In genomic region chr2:71724793-71725192, GRCh38 we compare ENCODE assay signal across 40 cellular contexts.
"Had no signal": no experiment of that assay in that cellular context is flagged by ENCODE, and none has a peak within 500 bp of the region (broad histone marks: within the 10 kb centered on the region; RNA-seq: fewer than 3 reads in every experiment).

No MANE protein-coding gene starts in this region.

- H3K9me3 ChIP-seq: adrenal gland, body of pancreas had no signal

- H3K4me1 ChIP-seq: adrenal gland had no signal

- H3K27me3 ChIP-seq: adrenal gland, ascending aorta, body of pancreas, brain microvascular endothelial cell, breast epithelium, cardiac muscle cell had no signal

- H3K36me3 Mint-ChIP-seq: activated naive CD4-positive, alpha-beta T cell treated with anti-CD3 and anti-CD28 coated beads, Interleukin-2, amount 10 ng/mL, durations not matched to agents 7 days and 5 days; activated naive CD4-positive, alpha-beta T cell treated with anti-CD3 and anti-CD28 coated beads, Interleukin-2, amount 50 U/mL, for 24 hours; activated naive CD4-positive, alpha-beta T cell treated with anti-CD3 and anti-CD28 coated beads, Interleukin-2, amount 50 U/mL, for 72 hours; activated naive CD8-positive, alpha-beta T cell; activated naive CD8-positive, alpha-beta T cell treated with anti-CD3 and anti-CD28 coated beads for 36 hours; activated naive CD8-positive, alpha-beta T cell treated with anti-CD3 and anti-CD28 coated beads, Interleukin-2, amount 10 ng/mL, durations not matched to agents 7 days and 5 days; brain had no signal

- H3K9me3 Mint-ChIP-seq: activated naive CD4-positive, alpha-beta T cell treated with anti-CD3 and anti-CD28 coated beads, Interleukin-2, amount 50 U/mL, for 24 hours; activated T-helper 1 cell treated with anti-CD3 and anti-CD28 coated beads, Interleukin-12 subunit alpha, Interleukin-12 subunit beta, Interleukin-2, Interleukin-4 antibody, amounts not matched to agents 30 ng/mL and 10 ng/mL and 1 ng/mL, durations not matched to agents 14 hours and 24 hours and 36 hours; activated T-helper 2 cell treated with anti-CD3 and anti-CD28 coated beads, Interferon-gamma antibody, Interleukin-2, Interleukin-4, amounts not matched to agents 10 μg/mL and 5 μg/mL and 100 μg/mL, durations not matched to agents 14 hours and 24 hours and 36 hours had no signal

- H3K4me3 ChIP-seq: adrenal gland, ascending aorta, body of pancreas, breast epithelium, cardiac muscle cell had no signal

- DNase-seq: activated effector memory CD4-positive, alpha-beta T cell treated with anti-CD3 and anti-CD28 coated beads, Interleukin-2, amount 50 U/mL, for 16 hours; activated effector memory CD4-positive, alpha-beta T cell treated with Interleukin-2 at 50 U/mL for 16 hours; activated gamma-delta T cell; activated gamma-delta T cell treated with Interleukin-2 at 50 U/mL for 16 hours; activated naive CD4-positive, alpha-beta T cell; activated naive CD4-positive, alpha-beta T cell treated with anti-CD3 and anti-CD28 coated beads for 36 hours; activated naive CD4-positive, alpha-beta T cell treated with anti-CD3 and anti-CD28 coated beads, Interleukin-2, amount 10 ng/mL, durations not matched to agents 7 days and 5 days; activated naive CD4-positive, alpha-beta T cell treated with anti-CD3 and anti-CD28 coated beads, Interleukin-2, amount 50 U/mL, for 16 hours; activated naive CD4-positive, alpha-beta T cell treated with Interleukin-2 at 50 U/mL for 16 hours; activated naive CD8-positive, alpha-beta T cell treated with anti-CD3 and anti-CD28 coated beads for 36 hours; activated naive CD8-positive, alpha-beta T cell treated with anti-CD3 and anti-CD28 coated beads, Interleukin-2, amount 10 ng/mL, durations not matched to agents 7 days and 5 days; activated naive CD8-positive, alpha-beta T cell treated with anti-CD3 and anti-CD28 coated beads, Interleukin-2, amount 50 U/mL, for 24 hours; activated T-cell treated with anti-CD3 and anti-CD28 coated beads, Interleukin-2, amount 50 U/mL, for 1 hour; activated T-cell treated with anti-CD3 and anti-CD28 coated beads, Interleukin-2, amount 50 U/mL, for 24 hours; activated T-cell treated with anti-CD3 and anti-CD28 coated beads, Interleukin-2, amount 50 U/mL, for 4 hours; activated T-cell treated with anti-CD3 and anti-CD28 coated beads, Interleukin-2, amount 50 U/mL, for 48 hours; activated T-cell treated with anti-CD3 and anti-CD28 coated beads, Interleukin-2, amount 50 U/mL, for 72 hours; adrenal gland; amniotic stem cell; amygdala; anterior cingulate cortex; aorta; body of pancreas; brain microvascular endothelial cell; caudate nucleus; central memory CD4-positive, alpha-beta T cell; cerebellar nuclear complex had no signal

- H3K27ac ChIP-seq: adrenal gland, ascending aorta, body of pancreas, brain microvascular endothelial cell, breast epithelium, cardiac muscle cell had no signal

- FAIRE-seq: astrocyte, bronchial epithelial cell had no signal

- H3K27me3 Mint-ChIP-seq: activated naive CD4-positive, alpha-beta T cell treated with anti-CD3 and anti-CD28 coated beads, Interleukin-2, amount 10 ng/mL, durations not matched to agents 7 days and 5 days; activated naive CD8-positive, alpha-beta T cell treated with anti-CD3 and anti-CD28 coated beads for 36 hours; activated T-cell treated with anti-CD3 and anti-CD28 coated beads, Interleukin-2, amount 50 U/mL, for 24 hours; central memory CD8-positive, alpha-beta T cell had no signal

- H3K27ac Mint-ChIP-seq: activated naive CD4-positive, alpha-beta T cell treated with anti-CD3 and anti-CD28 coated beads for 36 hours; activated naive CD4-positive, alpha-beta T cell treated with anti-CD3 and anti-CD28 coated beads, Interleukin-2, amount 10 ng/mL, durations not matched to agents 7 days and 5 days; activated naive CD4-positive, alpha-beta T cell treated with anti-CD3 and anti-CD28 coated beads, Interleukin-2, amount 50 U/mL, for 24 hours; activated naive CD4-positive, alpha-beta T cell treated with anti-CD3 and anti-CD28 coated beads, Interleukin-2, amount 50 U/mL, for 72 hours; activated naive CD8-positive, alpha-beta T cell; activated naive CD8-positive, alpha-beta T cell treated with anti-CD3 and anti-CD28 coated beads for 36 hours; activated naive CD8-positive, alpha-beta T cell treated with anti-CD3 and anti-CD28 coated beads, Interleukin-2, amount 10 ng/mL, durations not matched to agents 7 days and 5 days; activated naive CD8-positive, alpha-beta T cell treated with anti-CD3 and anti-CD28 coated beads, Interleukin-2, amount 50 U/mL, for 24 hours; activated T-cell treated with anti-CD3 and anti-CD28 coated beads, Interleukin-2, amount 50 U/mL, for 24 hours; activated T-cell treated with anti-CD3 and anti-CD28 coated beads, Interleukin-2, amount 50 U/mL, for 72 hours; activated T-helper 1 cell treated with anti-CD3 and anti-CD28 coated beads, Interleukin-12 subunit alpha, Interleukin-12 subunit beta, Interleukin-2, Interleukin-4 antibody, amounts not matched to agents 30 ng/mL and 10 ng/mL and 1 ng/mL, durations not matched to agents 14 hours and 24 hours and 36 hours; activated T-helper 17 cell treated with anti-CD3 and anti-CD28 coated beads, Interleukin-2, amount 50 U/mL, for 72 hours; activated T-helper 2 cell treated with anti-CD3 and anti-CD28 coated beads, Interferon-gamma antibody, Interleukin-2, Interleukin-4, amounts not matched to agents 10 μg/mL and 5 μg/mL and 100 μg/mL, durations not matched to agents 14 hours and 24 hours and 36 hours; brain had no signal

- ATAC-seq: activated naive CD4-positive, alpha-beta T cell treated with anti-CD3 and anti-CD28 coated beads, Interleukin-2, amount 50 U/mL, for 72 hours; activated naive CD8-positive, alpha-beta T cell treated with anti-CD3 and anti-CD28 coated beads, Interleukin-2, amount 50 U/mL, for 24 hours; activated T-cell treated with anti-CD3 and anti-CD28 coated beads, Interleukin-2, amount 50 U/mL, for 4 hours; activated T-cell treated with anti-CD3 and anti-CD28 coated beads, Interleukin-2, amount 50 U/mL, for 72 hours; activated T-helper 17 cell treated with anti-CD3 and anti-CD28 coated beads, Interleukin-2, amount 50 U/mL, for 72 hours; body of pancreas had no signal

- H3K4me1 Mint-ChIP-seq: activated naive CD4-positive, alpha-beta T cell treated with anti-CD3 and anti-CD28 coated beads, Interleukin-2, amount 10 ng/mL, durations not matched to agents 7 days and 5 days; activated naive CD4-positive, alpha-beta T cell treated with anti-CD3 and anti-CD28 coated beads, Interleukin-2, amount 50 U/mL, for 24 hours; activated naive CD8-positive, alpha-beta T cell treated with anti-CD3 and anti-CD28 coated beads for 36 hours; activated naive CD8-positive, alpha-beta T cell treated with anti-CD3 and anti-CD28 coated beads, Interleukin-2, amount 10 ng/mL, durations not matched to agents 7 days and 5 days; activated naive CD8-positive, alpha-beta T cell treated with anti-CD3 and anti-CD28 coated beads, Interleukin-2, amount 50 U/mL, for 24 hours; activated T-helper 17 cell treated with anti-CD3 and anti-CD28 coated beads, Interleukin-2, amount 50 U/mL, for 72 hours; brain; central memory CD8-positive, alpha-beta T cell had no signal

- H3K4me3 Mint-ChIP-seq: activated naive CD4-positive, alpha-beta T cell treated with anti-CD3 and anti-CD28 coated beads for 36 hours; activated naive CD4-positive, alpha-beta T cell treated with anti-CD3 and anti-CD28 coated beads, Interleukin-2, amount 10 ng/mL, durations not matched to agents 7 days and 5 days; activated naive CD4-positive, alpha-beta T cell treated with anti-CD3 and anti-CD28 coated beads, Interleukin-2, amount 50 U/mL, for 24 hours; activated naive CD8-positive, alpha-beta T cell; activated naive CD8-positive, alpha-beta T cell treated with anti-CD3 and anti-CD28 coated beads for 36 hours; activated naive CD8-positive, alpha-beta T cell treated with anti-CD3 and anti-CD28 coated beads, Interleukin-2, amount 10 ng/mL, durations not matched to agents 7 days and 5 days; activated naive CD8-positive, alpha-beta T cell treated with anti-CD3 and anti-CD28 coated beads, Interleukin-2, amount 50 U/mL, for 24 hours; activated T-cell treated with anti-CD3 and anti-CD28 coated beads, Interleukin-2, amount 50 U/mL, for 24 hours; activated T-cell treated with anti-CD3 and anti-CD28 coated beads, Interleukin-2, amount 50 U/mL, for 4 hours; activated T-cell treated with anti-CD3 and anti-CD28 coated beads, Interleukin-2, amount 50 U/mL, for 72 hours; activated T-helper 1 cell treated with anti-CD3 and anti-CD28 coated beads, Interleukin-12 subunit alpha, Interleukin-12 subunit beta, Interleukin-2, Interleukin-4 antibody, amounts not matched to agents 30 ng/mL and 10 ng/mL and 1 ng/mL, durations not matched to agents 14 hours and 24 hours and 36 hours; activated T-helper 17 cell treated with anti-CD3 and anti-CD28 coated beads, Interleukin-2, amount 50 U/mL, for 72 hours; brain; central memory CD8-positive, alpha-beta T cell had no signal

- H3K36me3 ChIP-seq: adrenal gland, ascending aorta, brain microvascular endothelial cell, breast epithelium, cardiac muscle cell had no signal
